In genomic region chr5:168073991-168074800, GRCh38 we compare ENCODE assay signal across 22 cellular contexts.
DNase-seq lines count a peak whose midpoint lies in the region; ATAC-seq, FAIRE-seq and TF ChIP-seq lines count a peak whose summit lies in the region.
"Had no signal": no experiment of that assay in that cellular context is flagged by ENCODE, and none has a peak within 500 bp of the region (broad histone marks: within the 10 kb centered on the region; RNA-seq: fewer than 3 reads in every experiment).

No MANE protein-coding gene starts in this region.

- H4K20me1 ChIP-seq in osteoblast (ENCODE audit: insufficient read depth, low read length): no peaks in the 10 kb centered on the region

- no peak for FAIRE-seq in GM19239 (lab: Jason Lieb, UNC)
- FAIRE-seq: keratinocyte had no signal

- no peaks in the 10 kb centered on the region for H3K9me3 Mint-ChIP-seq in activated CD4-positive, alpha-beta T cell treated with anti-CD3 and anti-CD28 coated beads, Interleukin-2, amount 10 ng/mL, durations not matched to agents 24 days and 14 days
- H3K9me3 Mint-ChIP-seq: activated naive CD4-positive, alpha-beta T cell treated with anti-CD3 and anti-CD28 coated beads for 36 hours; CD4-positive, alpha-beta T cell; stimulated activated naive CD8-positive, alpha-beta T cell treated with anti-CD3 and anti-CD28 coated beads, Interleukin-15, Interleukin-2, amounts not matched to agents 100 ng/mL and 50 ng/mL, for 24 hours had no signal

- no peak overlapping the region for H3K4me2 ChIP-seq in osteoblast (ENCODE audit: insufficient read depth, low read length)

- peaks cover 6% of the 10 kb centered on the region for H3K4me1 Mint-ChIP-seq in activated CD4-positive, alpha-beta T cell treated with anti-CD3 and anti-CD28 coated beads, Interleukin-2, amount 10 ng/mL, durations not matched to agents 24 days and 14 days

- H3K4me3 Mint-ChIP-seq in activated CD4-positive, alpha-beta T cell treated with anti-CD3 and anti-CD28 coated beads, Interleukin-2, amount 10 ng/mL, durations not matched to agents 24 days and 14 days: no peak overlapping the region
- H3K4me3 Mint-ChIP-seq: activated naive CD4-positive, alpha-beta T cell treated with anti-CD3 and anti-CD28 coated beads for 36 hours; CD4-positive, alpha-beta T cell; stimulated activated naive CD8-positive, alpha-beta T cell treated with anti-CD3 and anti-CD28 coated beads, Interleukin-15, Interleukin-2, amounts not matched to agents 100 ng/mL and 50 ng/mL, for 24 hours had no signal

- no peak overlapping the region for H3K4me3 ChIP-seq in choroid plexus epithelial cell (ENCODE audit: low read depth, low read length)
- H3K4me3 ChIP-seq in osteoblast (ENCODE audit: insufficient read depth, low read length): no peak overlapping the region
- H3K4me3 ChIP-seq: breast epithelium, esophagus squamous epithelium, upper lobe of left lung had no signal

- no peak overlapping the region for H3K27ac ChIP-seq in osteoblast (ENCODE audit: low read depth, low read length)
- H3K27ac ChIP-seq: breast epithelium, esophagus squamous epithelium, neutrophil, upper lobe of left lung had no signal

- peak overlapping the region; percentile 16 for H2AFZ ChIP-seq in osteoblast (ENCODE audit: low read length)

- no peaks in the 10 kb centered on the region for H3K36me3 ChIP-seq in osteoblast (ENCODE audit: insufficient read depth, low read length)
- H3K36me3 ChIP-seq: breast epithelium, esophagus squamous epithelium, neutrophil, upper lobe of left lung had no signal

- no peak for DNase-seq in activated CD4-positive, alpha-beta T cell treated with anti-CD3 and anti-CD28 coated beads, Interleukin-2, amount 10 ng/mL, durations not matched to agents 24 days and 14 days
- no peak for DNase-seq in activated CD4-positive, alpha-beta T cell treated with anti-CD3 and anti-CD28 coated beads for 48 hours
- DNase-seq in M059J (ENCODE audit: low read depth) (peak; percentile 57), choroid plexus epithelial cell (ENCODE audit: low read depth) (peak; percentile 8), osteoblast (ENCODE audit: insufficient read length, low spot score, missing footprints) (no peak), KBM-7 (no peak), GM19239 (ENCODE audit: insufficient read length, low spot score) (no peak)
- DNase-seq: activated CD4-positive, alpha-beta T cell treated with anti-CD3 and anti-CD28 coated beads for 4 hours; activated naive CD4-positive, alpha-beta T cell treated with anti-CD3 and anti-CD28 coated beads for 36 hours; CD4-positive, alpha-beta T cell; DMS53; esophagus squamous epithelium; mesenchymal stem cell; NCI-H187; SHP77; T-helper 9 cell; upper lobe of left lung had no signal

- H3K27ac Mint-ChIP-seq in activated CD4-positive, alpha-beta T cell treated with anti-CD3 and anti-CD28 coated beads, Interleukin-2, amount 10 ng/mL, durations not matched to agents 24 days and 14 days: peak overlapping the region; percentile 4
- H3K27ac Mint-ChIP-seq: activated naive CD4-positive, alpha-beta T cell treated with anti-CD3 and anti-CD28 coated beads for 36 hours; CD4-positive, alpha-beta T cell; stimulated activated naive CD8-positive, alpha-beta T cell treated with anti-CD3 and anti-CD28 coated beads, Interleukin-15, Interleukin-2, amounts not matched to agents 100 ng/mL and 50 ng/mL, for 24 hours had no signal

- in situ Hi-C loops in KBM-7 (cut with MboI; ENCODE audit: low pct_unique_long_range_greater_than_20kb, low sequenced_read_pairs): no loop called here

- no peaks in the 10 kb centered on the region for H3K9me3 ChIP-seq in osteoblast (ENCODE audit: low read depth, low read length)
- H3K9me3 ChIP-seq: breast epithelium, esophagus squamous epithelium, neutrophil, upper lobe of left lung had no signal

- no peaks in the 10 kb centered on the region for H3K79me2 ChIP-seq in osteoblast (ENCODE audit: insufficient read depth, low read length)

- no peaks in the 10 kb centered on the region for H3K36me3 Mint-ChIP-seq in activated CD4-positive, alpha-beta T cell treated with anti-CD3 and anti-CD28 coated beads, Interleukin-2, amount 10 ng/mL, durations not matched to agents 24 days and 14 days (ENCODE audit: low read depth)

- TF ChIP-seq CTCF in choroid plexus epithelial cell (conservative IDR thresholded peaks at IDR 0.05; ENCODE audit: low read depth, low read length) (no peak), osteoblast (IDR thresholded peaks at IDR 0.05; ENCODE audit: extremely low read depth, low read depth, low read length) (no peak)

- no peaks in the 10 kb centered on the region for H3K4me1 ChIP-seq in osteoblast (ENCODE audit: insufficient read depth, low read length)
- H3K4me1 ChIP-seq: breast epithelium, esophagus squamous epithelium, upper lobe of left lung had no signal

- intact Hi-C loops in activated CD4-positive, alpha-beta T cell treated with anti-CD3 and anti-CD28 coated beads, Interleukin-2, amount 10 ng/mL, durations not matched to agents 24 days and 14 days (cut with micrococcal nuclease): no loop called here

- H3K27me3 ChIP-seq in osteoblast (ENCODE audit: insufficient read depth, low read length): no peaks in the 10 kb centered on the region
- H3K27me3 ChIP-seq: breast epithelium, esophagus squamous epithelium, upper lobe of left lung had no signal

- H3K27me3 Mint-ChIP-seq in activated CD4-positive, alpha-beta T cell treated with anti-CD3 and anti-CD28 coated beads, Interleukin-2, amount 10 ng/mL, durations not matched to agents 24 days and 14 days: peaks cover 3% of the 10 kb centered on the region
- H3K27me3 Mint-ChIP-seq: CD4-positive, alpha-beta T cell; stimulated activated naive CD8-positive, alpha-beta T cell treated with anti-CD3 and anti-CD28 coated beads, Interleukin-15, Interleukin-2, amounts not matched to agents 100 ng/mL and 50 ng/mL, for 24 hours had no signal

- no peak for ATAC-seq in GM18873 (IDR thresholded peaks at IDR 0.05; ENCODE audit: low FRiP score, unreplicated experiment)

Comparison
In these comparisons a context has a peak if more than half of its experiments do, and no peak if none do; other contexts are left out.
1. DNase-seq: peak in M059J (single experiment) and choroid plexus epithelial cell (single experiment); none in activated CD4-positive, alpha-beta T cell treated with anti-CD3 and anti-CD28 coated beads, Interleukin-2, amount 10 ng/mL, durations not matched to agents 24 days and 14 days (single experiment), activated CD4-positive, alpha-beta T cell treated with anti-CD3 and anti-CD28 coated beads for 48 hours (single experiment), osteoblast (single experiment), KBM-7 (single experiment) and GM19239 (single experiment).